10 cellular contexts compared by ENCODE assay signal in the genomic region with DNA sequence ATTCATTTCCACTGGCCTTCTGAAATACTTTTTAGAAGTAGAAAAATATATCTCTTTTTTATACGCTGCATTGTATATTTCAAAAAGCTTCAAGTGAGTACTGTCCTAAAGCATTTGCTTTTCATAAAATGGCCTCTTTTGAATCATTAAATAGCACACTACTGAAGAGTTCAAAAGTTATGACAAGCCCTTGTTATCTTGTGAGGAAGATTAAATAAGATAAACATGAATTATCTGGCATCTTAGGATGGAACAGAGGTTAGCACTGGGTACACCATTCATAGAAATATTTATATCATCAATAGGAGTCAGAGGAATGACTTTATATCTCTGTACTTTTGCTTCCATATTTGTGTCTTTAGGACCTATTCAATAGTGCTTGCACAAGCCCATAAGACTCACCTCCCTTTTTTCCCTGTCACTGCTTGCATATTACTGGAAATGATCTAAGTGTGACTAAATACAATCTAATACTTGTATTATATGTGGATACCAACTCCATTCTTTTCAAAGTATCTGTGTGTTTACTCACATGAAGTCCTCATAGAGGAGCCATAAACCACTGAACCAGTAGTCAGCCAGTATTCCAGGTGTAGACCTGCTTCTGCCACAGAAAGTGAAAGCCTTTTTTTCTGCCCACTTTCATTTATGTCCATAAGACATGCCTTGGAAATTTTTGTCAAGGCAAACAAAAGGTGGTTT.
DNase-seq lines count a peak whose midpoint lies in the region; ATAC-seq and TF ChIP-seq lines count a peak whose summit lies in the region.
"Had no signal": no experiment of that assay in that cellular context is flagged by ENCODE, and none has a peak within 500 bp of the region (broad histone marks: within the 10 kb centered on the region; RNA-seq: fewer than 3 reads in every experiment).

No MANE protein-coding gene starts in this region.

- no peak overlapping the region for H3K4me3 Mint-ChIP-seq in chondrocyte (ENCODE audit: unreplicated experiment)
- H3K4me3 Mint-ChIP-seq: activated naive CD8-positive, alpha-beta T cell treated with anti-CD3 and anti-CD28 coated beads, Interleukin-2, amount 10 ng/mL, durations not matched to agents 7 days and 5 days; naive B cell had no signal

- intact Hi-C loops in Panc1 (cut with micrococcal nuclease; ENCODE audit: unreplicated experiment): no loop called here

- TF ChIP-seq CTCF in Panc1 (IDR thresholded peaks at IDR 0.05) (no peak), chondrocyte (IDR thresholded peaks at IDR 0.05) (no peak), tibial nerve (IDR thresholded peaks at IDR 0.05) (no peak), RWPE1 (conservative IDR thresholded peaks at IDR 0.05; ENCODE audit: low read depth) (no peak)

- H3K4me1 ChIP-seq in Panc1 (ENCODE audit: control insufficient read depth, insufficient read depth, low read length) (peaks cover 9% of the 10 kb centered on the region), muscle layer of colon (ENCODE audit: insufficient read depth, low read length) (peaks cover 10% of the 10 kb centered on the region), tibial nerve (peaks cover 0 to 9% (median 0%) of the 10 kb centered on the region in 4 donors)

- no peak for TF ChIP-seq EP300 in tibial nerve (IDR thresholded peaks at IDR 0.05)

- peaks cover 23% of the 10 kb centered on the region for H3K36me3 Mint-ChIP-seq in chondrocyte (ENCODE audit: low read depth)
- H3K36me3 Mint-ChIP-seq: activated naive CD8-positive, alpha-beta T cell treated with anti-CD3 and anti-CD28 coated beads, Interleukin-2, amount 10 ng/mL, durations not matched to agents 7 days and 5 days; naive B cell had no signal

- H3K27me3 ChIP-seq in Panc1 (ENCODE audit: control insufficient read depth, insufficient read depth, low read length) (no peaks in the 10 kb centered on the region), muscle layer of colon (ENCODE audit: control insufficient read depth in 1 of 2, insufficient read depth in 2 of 2, low read length in 2 of 2) (no peaks in the 10 kb centered on the region), tibial nerve (no peaks in the 10 kb centered on the region)

- whole genome bisulfite sequencing in tibial nerve, 2 donors: 96 to 98% methylated on average over 1 of the region's 1 CpG

- no peak overlapping the region for H3K4me3 ChIP-seq in Panc1 (ENCODE audit: low read depth in 2 of 2, low read length in 2 of 2)
- no peak overlapping the region for H3K4me3 ChIP-seq in muscle layer of colon (ENCODE audit: low read depth in 1 of 2, low read length in 2 of 2)
- no peak overlapping the region for H3K4me3 ChIP-seq in tibial nerve

- peaks cover 30% of the 10 kb centered on the region for H3K4me1 Mint-ChIP-seq in chondrocyte (ENCODE audit: low read depth)

- H3K27ac ChIP-seq in Panc1 (ENCODE audit: low read length) (peak overlapping the region; percentile 78; the same call in 1 of the 2 replicates), muscle layer of colon (ENCODE audit: low read depth, low read length) (peak overlapping the region; percentile 96), tibial nerve (peak overlapping the region in 3 of 4 donors; percentile 42 to 89 (median 75)), RWPE1 (no peak overlapping the region)

- H3K27ac Mint-ChIP-seq in chondrocyte (ENCODE audit: unreplicated experiment): peak overlapping the region; percentile 100
- H3K27ac Mint-ChIP-seq: activated naive CD8-positive, alpha-beta T cell treated with anti-CD3 and anti-CD28 coated beads, Interleukin-2, amount 10 ng/mL, durations not matched to agents 7 days and 5 days had no signal

- CTCF ChIA-PET in Panc1 (lab: Charles Lee): no interaction called here
- CTCF ChIA-PET in RWPE1 (lab: Yijun Ruan, JAX): interaction anchor here (0.7 kb wide), 1 partner anchor 130 kb away, joined by 3 read pairs; no protein-coding TSS in a partner anchor

- TF ChIP-seq POLR2A in tibial nerve (IDR thresholded peaks at IDR 0.05): no peak

- no peak overlapping the region for H3K9ac ChIP-seq in muscle layer of colon (ENCODE audit: low read length)

- H3K9me3 Mint-ChIP-seq in chondrocyte (ENCODE audit: low read depth): no peaks in the 10 kb centered on the region
- H3K9me3 Mint-ChIP-seq: naive B cell had no signal

- in situ Hi-C loops in Panc1 (cut with HindIII; ENCODE audit: low pct_unique_long_range_greater_than_20kb, low sequenced_read_pairs): no loop called here

- DNase-seq in Panc1 (ENCODE audit: low read depth, low spot score): no peak
- DNase-seq in chondrocyte (ENCODE audit: low spot score): no peak
- DNase-seq in tibial nerve (ENCODE audit: low spot score in 2 of 2): no peak
- DNase-seq in NCI-H2227 (lab: John Stamatoyannopoulos, UW; ENCODE audit: unreplicated experiment): no peak
- DNase-seq in RWPE1 (ENCODE audit: low spot score): no peak
- DNase-seq in NCI-H187 treated with DMSO at 0.1 percent for 48 hours (lab: John Stamatoyannopoulos, UW): no peak
- DNase-seq: activated naive CD8-positive, alpha-beta T cell treated with anti-CD3 and anti-CD28 coated beads, Interleukin-2, amount 10 ng/mL, durations not matched to agents 7 days and 5 days; naive B cell; NCI-H146 had no signal

- H3K36me3 ChIP-seq in Panc1 (ENCODE audit: control insufficient read depth, insufficient read depth, low read length): no peaks in the 10 kb centered on the region
- H3K36me3 ChIP-seq in muscle layer of colon (ENCODE audit: insufficient read depth, low read length): no peaks in the 10 kb centered on the region
- no peaks in the 10 kb centered on the region for H3K36me3 ChIP-seq in tibial nerve

- POLR2A ChIA-PET in Panc1 (lab: Charles Lee): no interaction called here
- POLR2A ChIA-PET in RWPE1 (lab: Yijun Ruan, JAX; ENCODE audit: low non-redundant PET): no interaction called here

- BruUV-seq in Panc1 (replicated peaks; lab: Mats Ljungman, UMichigan): no TSS peak

- H3K27me3 Mint-ChIP-seq in chondrocyte (ENCODE audit: low read depth): no peaks in the 10 kb centered on the region
- H3K27me3 Mint-ChIP-seq: activated naive CD8-positive, alpha-beta T cell treated with anti-CD3 and anti-CD28 coated beads, Interleukin-2, amount 10 ng/mL, durations not matched to agents 7 days and 5 days; naive B cell had no signal

- H3K9me3 ChIP-seq in Panc1 (ENCODE audit: control insufficient read depth, insufficient read depth, low read depth, low read length) (no peaks in the 10 kb centered on the region), muscle layer of colon (ENCODE audit: low read length) (no peaks in the 10 kb centered on the region), tibial nerve (no peaks in the 10 kb centered on the region)

- ATAC-seq in Panc1: 0 out of 2 replicates have a peak, but pooled peaks have one; percentile 26
